In the genomic region with DNA sequence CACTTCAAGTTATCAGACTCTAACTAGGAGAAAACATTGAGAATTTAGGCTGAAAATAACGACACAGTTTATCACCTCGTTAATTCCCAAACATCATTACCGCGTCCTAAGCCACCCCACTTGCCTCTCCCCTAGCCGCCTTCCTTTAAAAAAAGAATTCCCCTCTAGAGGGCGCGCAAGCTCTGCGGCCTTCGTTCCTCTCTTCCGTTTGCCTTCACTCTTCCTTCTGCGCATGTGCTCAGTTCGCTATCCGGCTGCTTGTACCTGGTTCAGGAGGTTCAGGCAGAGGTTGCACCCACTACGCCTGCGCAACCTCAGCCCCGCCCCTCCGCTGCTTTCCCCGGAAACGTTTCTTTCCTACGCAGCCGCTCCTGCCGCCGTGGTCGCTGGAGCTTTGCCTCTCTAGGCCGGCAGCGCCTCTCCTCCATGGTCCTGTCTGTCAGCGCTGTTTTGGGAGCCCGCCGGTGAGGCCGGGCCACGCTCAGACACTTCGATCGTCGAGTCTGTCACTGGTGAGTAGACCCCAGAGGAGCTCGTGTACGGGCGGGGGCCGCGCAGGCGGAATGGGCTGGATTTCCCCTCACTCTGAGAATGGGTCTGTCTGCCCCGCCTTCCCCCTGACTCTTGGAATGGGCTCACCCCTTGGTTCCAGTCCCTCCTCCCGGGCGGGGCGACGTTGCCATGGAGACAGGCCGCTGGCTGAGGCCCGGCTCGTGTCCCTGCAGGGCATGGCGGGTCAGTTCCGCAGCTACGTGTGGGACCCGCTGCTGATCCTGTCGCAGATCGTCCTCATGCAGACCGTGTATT, we compare ENCODE assay signal across 8 cellular contexts.
A peak's percentile ranks its signal among the peaks of the same experiment; 100 is the strongest.
DNase-seq lines count a peak whose midpoint lies in the region; ATAC-seq and FAIRE-seq lines count a peak whose summit lies in the region.

A gene (plus strand): TSS at position 353 of the 807 bp plus-strand sequence. CDS start 376 bp downstream, at position 729.

- DNase-seq in Ammon's horn (ENCODE audit: low spot score) (peak; percentile 98), NCI-H446 treated with DMSO at 0.1 percent for 48 hours (lab: John Stamatoyannopoulos, UW) (peak; percentile 97), cerebellar cortex (ENCODE audit: low spot score) (peak; percentile 99)
- peak; percentile 98 for DNase-seq in stimulated activated CD4-positive, alpha-beta T cell treated with anti-CD3 and anti-CD28 coated beads, Interleukin-12 subunit alpha, Interleukin-12 subunit beta, amount 100 ng/mL, for 4 hours

- peak; percentile 36 for FAIRE-seq in islet of Langerhans (lab: Jason Lieb, UNC)

- ATAC-seq in GM19043 (IDR thresholded peaks at IDR 0.05; ENCODE audit: low read depth, unreplicated experiment): peak; percentile 74
- ATAC-seq in HG03378 (IDR thresholded peaks at IDR 0.05; ENCODE audit: unreplicated experiment): peak; percentile 75
- peak; percentile 83 to 85 for ATAC-seq in activated CD4-positive, CD25-positive, alpha-beta regulatory T cell treated with anti-CD3 and anti-CD28 coated beads, Interleukin-2, amount 50 U/mL, for 24 hours

Comparison
In these comparisons a context has a peak if more than half of its experiments do, and no peak if none do; other contexts are left out.
1. Peak in every context shown above with its lines: DNase-seq and ATAC-seq.